27 cellular contexts compared by ENCODE assay signal in genomic region chr3:160115387-160115786, GRCh38.
"Had no signal": no experiment of that assay in that cellular context is flagged by ENCODE, and none has a peak within 500 bp of the region (broad histone marks: within the 10 kb centered on the region; RNA-seq: fewer than 3 reads in every experiment).

No MANE protein-coding gene starts in this region.

- H3K27me3 ChIP-seq: adrenal gland, breast epithelium, MG63, Peyer's patch, SJCRH30 had no signal

- H3K4me1 ChIP-seq: adrenal gland, breast epithelium, Peyer's patch, SJCRH30 had no signal

- H3K4me2 ChIP-seq: SK-N-SH had no signal

- ATAC-seq: activated CD8-positive, alpha-beta T cell treated with anti-CD3 and anti-CD28 coated beads, Interleukin-2, amount 10 ng/mL, durations not matched to agents 7 days and 5 days had no signal

- H3K9me3 ChIP-seq: adrenal gland, Peyer's patch, SJCRH30 had no signal

- H3K36me3 ChIP-seq: adrenal gland, breast epithelium, MG63, Peyer's patch, SJCRH30, WERI-Rb-1 had no signal

- H3K9ac ChIP-seq: SK-N-SH had no signal

- DNase-seq: activated CD4-positive, alpha-beta T cell treated with anti-CD3 and anti-CD28 coated beads for 4 hours; activated CD8-positive, alpha-beta memory T cell treated with anti-CD3 and anti-CD28 coated beads, Interleukin-2, amount 50 U/mL, for 48 hours; activated CD8-positive, alpha-beta T cell treated with anti-CD3 and anti-CD28 coated beads, Interleukin-2, amount 10 ng/mL, durations not matched to agents 7 days and 5 days; activated naive CD4-positive, alpha-beta T cell treated with anti-CD3 and anti-CD28 coated beads, Interleukin-2, amount 50 U/mL, for 16 hours; activated naive CD8-positive, alpha-beta T cell treated with anti-CD3 and anti-CD28 coated beads, Interleukin-2, amount 10 ng/mL, durations not matched to agents 7 days and 5 days; activated T-cell treated with anti-CD3 and anti-CD28 coated beads, Interleukin-2, amount 50 U/mL, for 1 hour; adrenal gland; anterior cingulate cortex; MG63; MV-4-11; NCI-H1092 treated with DMSO at 0.1 percent for 48 hours; NCI-H1417 treated with DMSO at 0.1 percent for 48 hours; NCI-H1694; NCI-H2029; NCI-H2107; NCI-H2171 treated with DMSO at 0.1 percent for 48 hours; NCI-H226; NCI-H526 treated with DMSO at 0.1 percent for 48 hours; NCI-H82; Peyer's patch; Right ventricle myocardium superior; SJCRH30; SK-N-SH; T-helper 1 cell; WERI-Rb-1 had no signal

- H3K27ac ChIP-seq: adrenal gland, breast epithelium, Peyer's patch, RWPE1, SJCRH30, WERI-Rb-1 had no signal

- H3K4me3 ChIP-seq: adrenal gland, breast epithelium, MG63, Peyer's patch, SJCRH30 had no signal
